In the genomic region with DNA sequence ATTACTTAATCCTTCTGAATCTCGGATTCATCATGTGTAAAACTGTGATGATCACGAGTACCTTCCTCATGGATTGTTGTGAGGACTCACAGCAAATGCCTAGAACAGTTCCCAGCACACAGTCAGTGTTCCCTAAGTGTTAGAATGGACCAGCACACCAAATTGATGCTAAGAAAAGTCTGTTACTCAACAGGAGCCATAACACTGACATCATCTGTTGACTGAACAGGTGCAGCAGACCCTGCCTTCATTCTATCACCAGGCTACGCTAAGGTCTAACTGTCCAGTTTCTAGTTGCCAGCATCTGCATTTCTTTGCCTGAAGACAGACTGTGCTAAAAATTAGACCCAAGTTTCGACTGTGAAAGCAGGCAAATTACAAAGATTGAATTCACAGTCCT, we compare ENCODE assay signal across 32 cellular contexts.
"Had no signal": no experiment of that assay in that cellular context is flagged by ENCODE, and none has a peak within 500 bp of the region (broad histone marks: within the 10 kb centered on the region; RNA-seq: fewer than 3 reads in every experiment).

No MANE protein-coding gene starts in this region.

- DNase-seq: activated B cell treated with CpG ODN at 0.5 μM for 24 hours; activated CD4-positive, alpha-beta T cell treated with anti-CD3 and anti-CD28 coated beads for 48 hours; activated CD4-positive, alpha-beta T cell treated with anti-CD3 and anti-CD28 coated beads, Interleukin-2, amount 50 U/mL, for 1 hour; activated CD4-positive, alpha-beta T cell treated with anti-CD3 and anti-CD28 coated beads, Interleukin-2, amount 50 U/mL, for 48 hours; activated CD8-positive, alpha-beta memory T cell treated with anti-CD3 and anti-CD28 coated beads for 24 hours; activated CD8-positive, alpha-beta T cell treated with anti-CD3 and anti-CD28 coated beads for 36 hours; activated effector memory CD4-positive, alpha-beta T cell treated with Interleukin-2 at 50 U/mL for 16 hours; activated gamma-delta T cell treated with Interleukin-2 at 50 U/mL for 16 hours; activated naive CD4-positive, alpha-beta T cell treated with Interleukin-2 at 50 U/mL for 16 hours; activated naive CD8-positive, alpha-beta T cell treated with anti-CD3 and anti-CD28 coated beads for 36 hours; activated naive CD8-positive, alpha-beta T cell treated with anti-CD3 and anti-CD28 coated beads, Interleukin-2, amount 50 U/mL, for 24 hours; activated T-cell treated with anti-CD3 and anti-CD28 coated beads, Interleukin-2, amount 50 U/mL, for 4 hours; adrenal gland; amygdala; aorta; body of pancreas; central memory CD4-positive, alpha-beta T cell; cerebellar nuclear complex; colonic mucosa; effector CD8-positive, alpha-beta T cell; foreskin fibroblast; head of caudate nucleus; T-helper 1 cell; T-helper 17 cell; T1000; WERI-Rb-1 had no signal

- H3K4me1 ChIP-seq: colonic mucosa had no signal

- H3K4me3 ChIP-seq: adrenal gland, body of pancreas, cardiac muscle cell, colonic mucosa had no signal

- ATAC-seq: activated CD4-positive, CD25-positive, alpha-beta regulatory T cell treated with anti-CD3 and anti-CD28 coated beads, Interleukin-2, amount 50 U/mL, for 24 hours; activated CD8-positive, alpha-beta T cell treated with anti-CD3 and anti-CD28 coated beads for 36 hours; activated naive CD8-positive, alpha-beta T cell treated with anti-CD3 and anti-CD28 coated beads, Interleukin-2, amount 50 U/mL, for 24 hours; activated T-cell treated with anti-CD3 and anti-CD28 coated beads, Interleukin-2, amount 50 U/mL, for 4 hours; activated T-helper 17 cell treated with anti-CD3 and anti-CD28 coated beads, Interleukin-2, amount 50 U/mL, for 72 hours; body of pancreas; T-helper 17 cell had no signal

- FAIRE-seq: endometrium, endothelial cell of umbilical vein, frontal cortex had no signal

- H3K27ac ChIP-seq: adrenal gland, body of pancreas, cardiac muscle cell, colonic mucosa, WERI-Rb-1 had no signal

- H3K36me3 ChIP-seq: adrenal gland, cardiac muscle cell, colonic mucosa had no signal

- H3K9me3 ChIP-seq: adrenal gland, body of pancreas, colonic mucosa had no signal

- H3K27me3 ChIP-seq: adrenal gland, body of pancreas, cardiac muscle cell, colonic mucosa had no signal
